25 cellular contexts compared by ENCODE assay signal in genomic region chr13:111954681-111955411, GRCh38.
DNase-seq lines count a peak whose midpoint lies in the region; FAIRE-seq and TF ChIP-seq lines count a peak whose summit lies in the region.
"Had no signal": no experiment of that assay in that cellular context is flagged by ENCODE, and none has a peak within 500 bp of the region (broad histone marks: within the 10 kb centered on the region; RNA-seq: fewer than 3 reads in every experiment).

No MANE protein-coding gene starts in this region.

- no peaks in the 10 kb centered on the region for H3K79me2 ChIP-seq in astrocyte (ENCODE audit: insufficient read depth, low read length)
- no peaks in the 10 kb centered on the region for H3K79me2 ChIP-seq in trophoblast cell (ENCODE audit: control insufficient read depth, insufficient read depth, low read length, poor library complexity)

- H3K9ac ChIP-seq in astrocyte (ENCODE audit: low read length) (no peak overlapping the region), trophoblast cell (ENCODE audit: low read length) (no peak overlapping the region)

- H3K27me3 ChIP-seq in astrocyte (ENCODE audit: insufficient read depth, low read length), result no peaks in the 10 kb centered on the region
- no peaks in the 10 kb centered on the region for H3K27me3 ChIP-seq in trophoblast cell (ENCODE audit: insufficient read depth, low read length)
- H3K27me3 ChIP-seq: testis had no signal

- no peaks in the 10 kb centered on the region for H3K79me1 ChIP-seq in trophoblast cell (ENCODE audit: low read length)

- no peak overlapping the region for H3K27ac Mint-ChIP-seq in astrocyte (ENCODE audit: unreplicated experiment)
- H3K27ac Mint-ChIP-seq: activated CD4-positive, alpha-beta memory T cell treated with anti-CD3 and anti-CD28 coated beads, Interleukin-2, amount 10 ng/mL, durations not matched to agents 7 days and 5 days; CD8-positive, alpha-beta memory T cell; stimulated activated effector memory CD8-positive, alpha-beta T cell treated with anti-CD3 and anti-CD28 coated beads, Interleukin-12 subunit alpha, Interleukin-12 subunit beta, amount 100 ng/mL, for 72 hours had no signal

- no peak overlapping the region for H2BK5ac ChIP-seq in trophoblast cell (ENCODE audit: low read depth, low read length, poor library complexity)

- H3K4me3 Mint-ChIP-seq in astrocyte (ENCODE audit: unreplicated experiment), result peak overlapping the region; percentile 21
- H3K4me3 Mint-ChIP-seq: activated CD4-positive, alpha-beta memory T cell treated with anti-CD3 and anti-CD28 coated beads, Interleukin-2, amount 10 ng/mL, durations not matched to agents 7 days and 5 days; activated T-cell treated with anti-CD3 and anti-CD28 coated beads, Interleukin-2, amount 50 U/mL, for 4 hours; CD8-positive, alpha-beta memory T cell; stimulated activated effector memory CD8-positive, alpha-beta T cell treated with anti-CD3 and anti-CD28 coated beads, Interleukin-12 subunit alpha, Interleukin-12 subunit beta, amount 100 ng/mL, for 72 hours had no signal

- H3K4me1 Mint-ChIP-seq in astrocyte (ENCODE audit: low read depth, unreplicated experiment), result peaks cover 9% of the 10 kb centered on the region
- H3K4me1 Mint-ChIP-seq: activated CD4-positive, alpha-beta memory T cell treated with anti-CD3 and anti-CD28 coated beads, Interleukin-2, amount 10 ng/mL, durations not matched to agents 7 days and 5 days; CD8-positive, alpha-beta memory T cell; stimulated activated effector memory CD8-positive, alpha-beta T cell treated with anti-CD3 and anti-CD28 coated beads, Interleukin-12 subunit alpha, Interleukin-12 subunit beta, amount 100 ng/mL, for 72 hours had no signal

- no peak overlapping the region for H2BK12ac ChIP-seq in trophoblast cell (ENCODE audit: low read length)

- no peak for FAIRE-seq in astrocyte (lab: Jason Lieb, UNC)
- FAIRE-seq in D721Med (lab: Jason Lieb, UNC), result no peak
- FAIRE-seq: HepG2 had no signal

- no peak overlapping the region for H3K23ac ChIP-seq in trophoblast cell (ENCODE audit: low read length)

- DNase-seq in Daoy (ENCODE audit: low read depth), result peak; percentile 72
- DNase-seq in MV-4-11 (lab: John Stamatoyannopoulos, UW), result peak; percentile 96
- DNase-seq in astrocyte (ENCODE audit: low read depth), result no peak
- peak; percentile 25 to 47 for DNase-seq in trophoblast cell
- DNase-seq in NCI-H748 (lab: John Stamatoyannopoulos, UW; ENCODE audit: unreplicated experiment), result no peak
- no peak for DNase-seq in D721Med (ENCODE audit: insufficient read length, low spot score)
- DNase-seq in stimulated activated CD4-positive, alpha-beta T cell treated with anti-CD3 and anti-CD28 coated beads, Interleukin-4, amount 100 ng/mL, for 24 hours, result no peak
- DNase-seq: activated CD4-positive, alpha-beta memory T cell treated with anti-CD3 and anti-CD28 coated beads, Interleukin-2, amount 10 ng/mL, durations not matched to agents 7 days and 5 days; activated naive CD4-positive, alpha-beta T cell treated with anti-CD3 and anti-CD28 coated beads, Interleukin-2, amount 50 U/mL, for 16 hours; activated T-cell treated with anti-CD3 and anti-CD28 coated beads, Interleukin-2, amount 50 U/mL, for 4 hours; anterior cingulate cortex; CD8-positive, alpha-beta memory T cell; central memory CD4-positive, alpha-beta T cell; DMS79 treated with DMSO at 0.1 percent for 48 hours; effector CD4-positive, alpha-beta T cell; left cardiac atrium; midbrain; NCI-H1436 treated with DMSO at 0.1 percent for 48 hours; posterior cingulate gyrus; testis had no signal

- no peak overlapping the region for H3K4me3 ChIP-seq in astrocyte (ENCODE audit: insufficient read depth, low read depth, low read length)
- H3K4me3 ChIP-seq in trophoblast cell (ENCODE audit: low read depth, low read length), result no peak overlapping the region
- H3K4me3 ChIP-seq: esophagus muscularis mucosa, gastroesophageal sphincter, SK-N-MC, testis had no signal

- H3K27ac ChIP-seq in astrocyte (ENCODE audit: low read depth, low read length) (no peak overlapping the region), trophoblast cell (ENCODE audit: low read depth, low read length) (no peak overlapping the region)
- H3K27ac ChIP-seq: esophagus muscularis mucosa, gastroesophageal sphincter, SK-N-MC, testis had no signal

- H3K4me2 ChIP-seq in astrocyte (ENCODE audit: low read length) (no peak overlapping the region), trophoblast cell (ENCODE audit: low read length) (no peak overlapping the region)

- TF ChIP-seq CTCF in astrocyte (IDR thresholded peaks at IDR 0.05; ENCODE audit: insufficient read depth, low read depth, low read length) (no peak), D721Med (IDR thresholded peaks at IDR 0.05; ENCODE audit: insufficient read depth, missing control alignments) (no peak)

- H3K36me3 ChIP-seq in astrocyte (ENCODE audit: insufficient read depth, low read length) (no peaks in the 10 kb centered on the region), trophoblast cell (ENCODE audit: control insufficient read depth in 1 of 2, insufficient read depth in 2 of 2, low read length in 2 of 2) (no peaks in the 10 kb centered on the region)
- H3K36me3 ChIP-seq: esophagus muscularis mucosa, gastroesophageal sphincter had no signal

- H4K8ac ChIP-seq in trophoblast cell (ENCODE audit: low read depth, low read length), result no peak overlapping the region

- H3K36me3 Mint-ChIP-seq in astrocyte (ENCODE audit: low read depth, unreplicated experiment), result no peaks in the 10 kb centered on the region
- H3K36me3 Mint-ChIP-seq: CD8-positive, alpha-beta memory T cell; stimulated activated effector memory CD8-positive, alpha-beta T cell treated with anti-CD3 and anti-CD28 coated beads, Interleukin-12 subunit alpha, Interleukin-12 subunit beta, amount 100 ng/mL, for 72 hours had no signal

- no peak overlapping the region for H4K12ac ChIP-seq in trophoblast cell (ENCODE audit: low read depth, low read length)

- H2AK5ac ChIP-seq in trophoblast cell (ENCODE audit: low read length), result no peak overlapping the region

- peaks cover 21% of the 10 kb centered on the region for H3K27me3 Mint-ChIP-seq in astrocyte (ENCODE audit: low read depth, unreplicated experiment)
- H3K27me3 Mint-ChIP-seq: activated CD4-positive, alpha-beta memory T cell treated with anti-CD3 and anti-CD28 coated beads, Interleukin-2, amount 10 ng/mL, durations not matched to agents 7 days and 5 days had no signal

- H4K91ac ChIP-seq in trophoblast cell (ENCODE audit: low read depth, low read length), result no peak overlapping the region

- H2AFZ ChIP-seq in astrocyte (ENCODE audit: low read depth, low read length), result no peak overlapping the region
- no peak overlapping the region for H2AFZ ChIP-seq in trophoblast cell (ENCODE audit: insufficient read depth, low read length, poor library complexity)

- no peak overlapping the region for H3K4ac ChIP-seq in trophoblast cell (ENCODE audit: low read depth, low read length)

- no peak overlapping the region for H3K18ac ChIP-seq in trophoblast cell (ENCODE audit: low read length)

- no CpG with 5 or more reads among the region's 18 CpGs for WGBS in trophoblast cell (ENCODE audit: extremely low coverage, insufficient coverage, insufficient read length)

- no peak overlapping the region for H3K14ac ChIP-seq in trophoblast cell (ENCODE audit: low read length)

- peaks cover 11% of the 10 kb centered on the region for H3K9me3 Mint-ChIP-seq in astrocyte (ENCODE audit: unreplicated experiment)
- H3K9me3 Mint-ChIP-seq: activated T-cell treated with anti-CD3 and anti-CD28 coated beads, Interleukin-2, amount 50 U/mL, for 4 hours had no signal

- no peaks in the 10 kb centered on the region for H4K20me1 ChIP-seq in astrocyte (ENCODE audit: insufficient read depth, low read length)

- H2BK120ac ChIP-seq in trophoblast cell (ENCODE audit: insufficient read depth, low read length, poor library complexity), result no peak overlapping the region

- H3K9me3 ChIP-seq in astrocyte (ENCODE audit: insufficient read depth, low read depth, low read length) (peaks cover 9% of the 10 kb centered on the region), trophoblast cell (ENCODE audit: insufficient read depth, low read depth, low read length) (peaks cover 18% of the 10 kb centered on the region)
- H3K9me3 ChIP-seq: testis had no signal

- no peaks in the 10 kb centered on the region for H3K4me1 ChIP-seq in astrocyte (ENCODE audit: insufficient read depth, low read length)
- no peaks in the 10 kb centered on the region for H3K4me1 ChIP-seq in trophoblast cell (ENCODE audit: control insufficient read depth in 1 of 2, insufficient read depth in 2 of 2, low read length in 2 of 2)
- H3K4me1 ChIP-seq: esophagus muscularis mucosa, gastroesophageal sphincter, testis had no signal

Comparison
In these comparisons a context has a peak if more than half of its experiments do, and no peak if none do; other contexts are left out.
1. DNase-seq: peak in Daoy (single experiment), MV-4-11 (single experiment) and trophoblast cell (2 of 2); none in astrocyte (single experiment), NCI-H748 (single experiment), D721Med (single experiment) and stimulated activated CD4-positive, alpha-beta T cell treated with anti-CD3 and anti-CD28 coated beads, Interleukin-4, amount 100 ng/mL, for 24 hours (single experiment).